ENCODE assay signal across 1 cellular context in the genomic region with DNA sequence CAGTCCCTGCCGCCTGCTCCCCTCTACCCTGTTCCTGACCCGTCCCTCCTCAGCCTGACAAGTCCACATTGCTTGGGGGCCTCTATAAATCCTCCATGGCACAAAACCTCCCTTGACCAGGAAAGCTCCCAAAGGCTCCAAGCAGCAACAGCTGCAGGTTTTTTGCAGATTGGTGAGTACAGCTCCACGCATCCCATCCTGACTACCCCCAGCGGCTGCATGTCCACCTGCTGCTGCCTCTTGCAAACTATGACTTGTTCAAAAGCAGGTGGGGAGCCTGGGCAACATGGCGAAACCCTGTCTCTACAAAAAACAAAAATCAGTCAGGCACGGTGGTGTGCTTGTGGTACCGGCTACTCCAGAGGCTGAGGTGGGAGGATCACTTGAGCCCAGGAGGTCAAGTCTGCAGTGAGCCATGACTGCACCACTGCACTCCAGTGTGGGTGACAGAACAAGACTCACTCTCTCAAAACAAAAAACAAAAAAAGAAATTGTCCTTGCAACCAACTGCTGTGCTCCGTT.
TF ChIP-seq lines count a peak whose summit lies in the region.

No MANE protein-coding gene starts in this region.

TF ChIP-seq in K562, 482 proteins besides CTCF, POLR2A, EP300 and RAD21:
- TF ChIP-seq, protein P1, sequence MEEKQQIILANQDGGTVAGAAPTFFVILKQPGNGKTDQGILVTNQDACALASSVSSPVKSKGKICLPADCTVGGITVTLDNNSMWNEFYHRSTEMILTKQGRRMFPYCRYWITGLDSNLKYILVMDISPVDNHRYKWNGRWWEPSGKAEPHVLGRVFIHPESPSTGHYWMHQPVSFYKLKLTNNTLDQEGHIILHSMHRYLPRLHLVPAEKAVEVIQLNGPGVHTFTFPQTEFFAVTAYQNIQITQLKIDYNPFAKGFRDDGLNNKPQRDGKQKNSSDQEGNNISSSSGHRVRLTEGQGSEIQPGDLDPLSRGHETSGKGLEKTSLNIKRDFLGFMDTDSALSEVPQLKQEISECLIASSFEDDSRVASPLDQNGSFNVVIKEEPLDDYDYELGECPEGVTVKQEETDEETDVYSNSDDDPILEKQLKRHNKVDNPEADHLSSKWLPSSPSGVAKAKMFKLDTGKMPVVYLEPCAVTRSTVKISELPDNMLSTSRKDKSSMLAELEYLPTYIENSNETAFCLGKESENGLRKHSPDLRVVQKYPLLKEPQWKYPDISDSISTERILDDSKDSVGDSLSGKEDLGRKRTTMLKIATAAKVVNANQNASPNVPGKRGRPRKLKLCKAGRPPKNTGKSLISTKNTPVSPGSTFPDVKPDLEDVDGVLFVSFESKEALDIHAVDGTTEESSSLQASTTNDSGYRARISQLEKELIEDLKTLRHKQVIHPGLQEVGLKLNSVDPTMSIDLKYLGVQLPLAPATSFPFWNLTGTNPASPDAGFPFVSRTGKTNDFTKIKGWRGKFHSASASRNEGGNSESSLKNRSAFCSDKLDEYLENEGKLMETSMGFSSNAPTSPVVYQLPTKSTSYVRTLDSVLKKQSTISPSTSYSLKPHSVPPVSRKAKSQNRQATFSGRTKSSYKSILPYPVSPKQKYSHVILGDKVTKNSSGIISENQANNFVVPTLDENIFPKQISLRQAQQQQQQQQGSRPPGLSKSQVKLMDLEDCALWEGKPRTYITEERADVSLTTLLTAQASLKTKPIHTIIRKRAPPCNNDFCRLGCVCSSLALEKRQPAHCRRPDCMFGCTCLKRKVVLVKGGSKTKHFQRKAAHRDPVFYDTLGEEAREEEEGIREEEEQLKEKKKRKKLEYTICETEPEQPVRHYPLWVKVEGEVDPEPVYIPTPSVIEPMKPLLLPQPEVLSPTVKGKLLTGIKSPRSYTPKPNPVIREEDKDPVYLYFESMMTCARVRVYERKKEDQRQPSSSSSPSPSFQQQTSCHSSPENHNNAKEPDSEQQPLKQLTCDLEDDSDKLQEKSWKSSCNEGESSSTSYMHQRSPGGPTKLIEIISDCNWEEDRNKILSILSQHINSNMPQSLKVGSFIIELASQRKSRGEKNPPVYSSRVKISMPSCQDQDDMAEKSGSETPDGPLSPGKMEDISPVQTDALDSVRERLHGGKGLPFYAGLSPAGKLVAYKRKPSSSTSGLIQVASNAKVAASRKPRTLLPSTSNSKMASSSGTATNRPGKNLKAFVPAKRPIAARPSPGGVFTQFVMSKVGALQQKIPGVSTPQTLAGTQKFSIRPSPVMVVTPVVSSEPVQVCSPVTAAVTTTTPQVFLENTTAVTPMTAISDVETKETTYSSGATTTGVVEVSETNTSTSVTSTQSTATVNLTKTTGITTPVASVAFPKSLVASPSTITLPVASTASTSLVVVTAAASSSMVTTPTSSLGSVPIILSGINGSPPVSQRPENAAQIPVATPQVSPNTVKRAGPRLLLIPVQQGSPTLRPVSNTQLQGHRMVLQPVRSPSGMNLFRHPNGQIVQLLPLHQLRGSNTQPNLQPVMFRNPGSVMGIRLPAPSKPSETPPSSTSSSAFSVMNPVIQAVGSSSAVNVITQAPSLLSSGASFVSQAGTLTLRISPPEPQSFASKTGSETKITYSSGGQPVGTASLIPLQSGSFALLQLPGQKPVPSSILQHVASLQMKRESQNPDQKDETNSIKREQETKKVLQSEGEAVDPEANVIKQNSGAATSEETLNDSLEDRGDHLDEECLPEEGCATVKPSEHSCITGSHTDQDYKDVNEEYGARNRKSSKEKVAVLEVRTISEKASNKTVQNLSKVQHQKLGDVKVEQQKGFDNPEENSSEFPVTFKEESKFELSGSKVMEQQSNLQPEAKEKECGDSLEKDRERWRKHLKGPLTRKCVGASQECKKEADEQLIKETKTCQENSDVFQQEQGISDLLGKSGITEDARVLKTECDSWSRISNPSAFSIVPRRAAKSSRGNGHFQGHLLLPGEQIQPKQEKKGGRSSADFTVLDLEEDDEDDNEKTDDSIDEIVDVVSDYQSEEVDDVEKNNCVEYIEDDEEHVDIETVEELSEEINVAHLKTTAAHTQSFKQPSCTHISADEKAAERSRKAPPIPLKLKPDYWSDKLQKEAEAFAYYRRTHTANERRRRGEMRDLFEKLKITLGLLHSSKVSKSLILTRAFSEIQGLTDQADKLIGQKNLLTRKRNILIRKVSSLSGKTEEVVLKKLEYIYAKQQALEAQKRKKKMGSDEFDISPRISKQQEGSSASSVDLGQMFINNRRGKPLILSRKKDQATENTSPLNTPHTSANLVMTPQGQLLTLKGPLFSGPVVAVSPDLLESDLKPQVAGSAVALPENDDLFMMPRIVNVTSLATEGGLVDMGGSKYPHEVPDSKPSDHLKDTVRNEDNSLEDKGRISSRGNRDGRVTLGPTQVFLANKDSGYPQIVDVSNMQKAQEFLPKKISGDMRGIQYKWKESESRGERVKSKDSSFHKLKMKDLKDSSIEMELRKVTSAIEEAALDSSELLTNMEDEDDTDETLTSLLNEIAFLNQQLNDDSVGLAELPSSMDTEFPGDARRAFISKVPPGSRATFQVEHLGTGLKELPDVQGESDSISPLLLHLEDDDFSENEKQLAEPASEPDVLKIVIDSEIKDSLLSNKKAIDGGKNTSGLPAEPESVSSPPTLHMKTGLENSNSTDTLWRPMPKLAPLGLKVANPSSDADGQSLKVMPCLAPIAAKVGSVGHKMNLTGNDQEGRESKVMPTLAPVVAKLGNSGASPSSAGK (IDR thresholded peaks at IDR 0.05), result no peak
- TF ChIP-seq COPS2 (conservative IDR thresholded peaks at IDR 0.05) (no peak), POLR2G (IDR thresholded peaks at IDR 0.05; ENCODE audit: low read depth, low read length) (peak; percentile 10; the same call in 1 of the 2 replicates), ZNF57 (CRISPR knock-in tag; IDR thresholded peaks at IDR 0.05) (no peak), SPI1 (IDR thresholded peaks at IDR 0.05; ENCODE audit: borderline replicate concordance, low read depth, low read length) (no peak)
